ENCODE assay signal across 1 cellular context in genomic region chr12:663293-663871, GRCh38.
TF ChIP-seq lines count a peak whose summit lies in the region.

A gene with protein sequence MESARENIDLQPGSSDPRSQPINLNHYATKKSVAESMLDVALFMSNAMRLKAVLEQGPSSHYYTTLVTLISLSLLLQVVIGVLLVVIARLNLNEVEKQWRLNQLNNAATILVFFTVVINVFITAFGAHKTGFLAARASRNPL (minus strand): TSS chr12:663445. CDS start chr12:663360, 85 bp downstream.

TF ChIP-seq in K562, 482 proteins besides CTCF, POLR2A, EP300 and RAD21 (continued from another document):
- TF ChIP-seq MTF1 (CRISPR knock-in tag; IDR thresholded peaks at IDR 0.05; ENCODE audit: borderline replicate concordance) (no peak), ZBTB5 (IDR thresholded peaks at IDR 0.05) (no peak)
